21 cellular contexts compared by ENCODE assay signal in genomic region chr10:122323188-122323587, GRCh38. TPM values are rescaled to one million over a fixed set of nuclear protein-coding genes. Genes with fewer than 3 reads are reported as not detected.
"Had no signal": no experiment of that assay in that cellular context is flagged by ENCODE, and none has a peak within 500 bp of the region (broad histone marks: within the 10 kb centered on the region; RNA-seq: fewer than 3 reads in every experiment).

No MANE protein-coding gene starts in this region.

- H3K4me3 ChIP-seq: gastrocnemius medialis, heart right ventricle, sigmoid colon, stomach, testis had no signal

- DNase-seq: activated CD4-positive, alpha-beta T cell treated with anti-CD3 and anti-CD28 coated beads for 1 hour; activated CD8-positive, alpha-beta memory T cell treated with anti-CD3 and anti-CD28 coated beads for 24 hours; activated CD8-positive, alpha-beta memory T cell treated with anti-CD3 and anti-CD28 coated beads, Interleukin-2, amount 50 U/mL, for 48 hours; activated effector memory CD4-positive, alpha-beta T cell treated with anti-CD3 and anti-CD28 coated beads, Interleukin-2, amount 50 U/mL, for 16 hours; activated naive CD4-positive, alpha-beta T cell treated with anti-CD3 and anti-CD28 coated beads, Interleukin-2, amount 50 U/mL, for 16 hours; activated T-cell treated with anti-CD3 and anti-CD28 coated beads, Interleukin-2, amount 50 U/mL, for 72 hours; dermis blood vessel endothelial cell; effector memory CD4-positive, alpha-beta T cell; gastrocnemius medialis; heart right ventricle; mesendoderm; naive thymus-derived CD8-positive, alpha-beta T cell; sigmoid colon; stimulated activated CD4-positive, alpha-beta T cell treated with anti-CD3 and anti-CD28 coated beads, Interleukin-4, amount 100 ng/mL, for 24 hours; stomach; testis; WERI-Rb-1 had no signal

- H3K36me3 ChIP-seq: gastrocnemius medialis, heart right ventricle, sigmoid colon, stomach, WERI-Rb-1 had no signal

- H3K27me3 ChIP-seq: gastrocnemius medialis, sigmoid colon, stomach, testis had no signal

- H3K9me3 ChIP-seq: testis had no signal

- H3K4me1 ChIP-seq: gastrocnemius medialis, heart right ventricle, sigmoid colon, stomach, testis had no signal

- H3K27ac ChIP-seq: gastrocnemius medialis, heart right ventricle, sigmoid colon, stomach, testis, WERI-Rb-1 had no signal

- ATAC-seq: activated T-cell treated with anti-CD3 and anti-CD28 coated beads, Interleukin-2, amount 50 U/mL, for 72 hours; gastrocnemius medialis; heart right ventricle; naive thymus-derived CD8-positive, alpha-beta T cell; stimulated activated effector memory CD8-positive, alpha-beta T cell treated with anti-CD3 and anti-CD28 coated beads, Interleukin-12 subunit alpha, Interleukin-12 subunit beta, amount 100 ng/mL, for 72 hours had no signal

RNA-seq across cellular contexts. Expression of gene BTBD16, which starts 52.1 kb away (rescaled TPM):
- total RNA-seq: activated T-cell treated with anti-CD3 and anti-CD28 coated beads, Interleukin-2, amount 50 U/mL, for 72 hours; astrocyte; dermis blood vessel endothelial cell; endothelial cell of umbilical vein; naive thymus-derived CD8-positive, alpha-beta T cell; stomach; T-helper 2 cell treated with Interferon-gamma antibody and Interleukin-4, amounts not matched to agents 100 ng/mL and 5 ng/mL, for 36 hours had no signal
